8 cellular contexts compared by ENCODE assay signal in the genomic region with DNA sequence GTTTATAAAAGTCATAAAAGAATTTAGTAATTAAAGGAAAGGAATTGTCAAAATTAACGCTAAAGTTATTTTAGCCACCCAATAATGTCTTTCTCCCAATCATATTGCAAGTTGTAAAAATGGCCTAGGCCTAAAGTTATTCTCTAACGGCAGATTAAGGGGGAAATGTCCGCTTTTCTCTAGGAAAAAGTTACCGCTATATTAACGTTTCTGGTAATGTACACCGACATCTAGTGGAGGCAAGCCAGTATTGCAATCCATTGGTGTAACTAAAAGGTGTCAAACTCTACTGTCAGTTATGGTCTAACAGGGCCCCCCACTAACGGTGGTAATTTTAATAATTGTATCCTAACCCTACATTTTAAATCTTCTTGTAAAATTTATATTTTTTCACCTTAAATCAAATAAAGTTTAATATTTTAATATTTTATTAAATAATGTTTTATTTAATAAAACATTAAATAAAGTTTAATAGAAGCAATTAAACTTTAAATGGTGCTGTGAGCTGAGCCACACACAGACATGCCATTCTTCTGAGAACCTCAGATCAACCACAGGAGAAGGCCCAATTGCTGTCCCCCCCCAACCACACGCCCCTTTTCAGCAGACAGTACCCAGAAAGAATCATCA. TPM values are rescaled to one million over a fixed set of nuclear protein-coding genes. Genes with fewer than 3 reads are reported as not detected.
DNase-seq lines count a peak whose midpoint lies in the region; ATAC-seq and TF ChIP-seq lines count a peak whose summit lies in the region.

No MANE protein-coding gene starts in this region.

- H2AK5ac ChIP-seq in trophoblast cell (ENCODE audit: low read length) = no peak overlapping the region

- H3K36me3 ChIP-seq in cardiac muscle cell (no peaks in the 10 kb centered on the region), trophoblast cell (ENCODE audit: control insufficient read depth in 1 of 2, insufficient read depth in 2 of 2, low read length in 2 of 2) (no peaks in the 10 kb centered on the region)

- H3K4me3 ChIP-seq in cardiac muscle cell (no peak overlapping the region), trophoblast cell (ENCODE audit: low read depth, low read length) (no peak overlapping the region)

- H3K9ac ChIP-seq in trophoblast cell (ENCODE audit: low read length) = no peak overlapping the region

- ATAC-seq in Right ventricle myocardium inferior (no peak), HG02885 (IDR thresholded peaks at IDR 0.05; ENCODE audit: poor library complexity, unreplicated experiment) (no peak), HG02870 (IDR thresholded peaks at IDR 0.05; ENCODE audit: unreplicated experiment) (no peak)

- no peak overlapping the region for H3K4ac ChIP-seq in trophoblast cell (ENCODE audit: low read depth, low read length)

- H2BK5ac ChIP-seq in trophoblast cell (ENCODE audit: low read depth, low read length, poor library complexity) = no peak overlapping the region

- H3K27ac ChIP-seq in cardiac muscle cell = no peak overlapping the region
- no peak overlapping the region for H3K27ac ChIP-seq in trophoblast cell (ENCODE audit: low read depth, low read length)

- no peak overlapping the region for H2AFZ ChIP-seq in trophoblast cell (ENCODE audit: insufficient read depth, low read length, poor library complexity)

- H4K91ac ChIP-seq in trophoblast cell (ENCODE audit: low read depth, low read length) = no peak overlapping the region

- H3K4me2 ChIP-seq in trophoblast cell (ENCODE audit: low read length) = no peak overlapping the region

- no peak overlapping the region for H4K12ac ChIP-seq in trophoblast cell (ENCODE audit: low read depth, low read length)

- no peak overlapping the region for H3K23ac ChIP-seq in trophoblast cell (ENCODE audit: low read length)

- WGBS in trophoblast cell (ENCODE audit: extremely low coverage, insufficient coverage, insufficient read length) = no CpG with 5 or more reads among the region's 8 CpGs

- H3K18ac ChIP-seq in trophoblast cell (ENCODE audit: low read length) = no peak overlapping the region

- H2BK120ac ChIP-seq in trophoblast cell (ENCODE audit: insufficient read depth, low read length, poor library complexity) = no peak overlapping the region

- no peak overlapping the region for H2BK12ac ChIP-seq in trophoblast cell (ENCODE audit: low read length)

- no peak overlapping the region for H3K14ac ChIP-seq in trophoblast cell (ENCODE audit: low read length)

- DNase-seq in cardiac muscle cell (ENCODE audit: low read depth in 1 of 2, low spot score in 1 of 2) (peak; percentile 56 to 65), Right ventricle myocardium inferior (ENCODE audit: missing footprints) (no peak), NCI-H2196 (lab: John Stamatoyannopoulos, UW; ENCODE audit: unreplicated experiment) (peak; percentile 45), fibroblast of gingiva (ENCODE audit: low read depth) (peak; percentile 34), trophoblast cell (peak; percentile 11 to 78)
- DNase-seq in activated CD4-positive, alpha-beta T cell treated with anti-CD3 and anti-CD28 coated beads, Interleukin-2, amount 50 U/mL, for 4 hours = peak; percentile 38 to 45

- no peaks in the 10 kb centered on the region for H3K79me1 ChIP-seq in trophoblast cell (ENCODE audit: low read length)

- intact Hi-C loops in Right ventricle myocardium inferior (cut with DNase I) = loop anchor here (5.0 kb wide), 2 partner anchors 98 to 273 kb away; no protein-coding TSS in a partner anchor

- no peaks in the 10 kb centered on the region for H3K27me3 ChIP-seq in cardiac muscle cell
- H3K27me3 ChIP-seq in trophoblast cell (ENCODE audit: insufficient read depth, low read length) = no peaks in the 10 kb centered on the region

- H3K4me1 ChIP-seq in cardiac muscle cell (ENCODE audit: low read depth) = peaks cover 4% of the 10 kb centered on the region
- H3K4me1 ChIP-seq in trophoblast cell (ENCODE audit: control insufficient read depth in 1 of 2, insufficient read depth in 2 of 2, low read length in 2 of 2) = no peaks in the 10 kb centered on the region

- H4K8ac ChIP-seq in trophoblast cell (ENCODE audit: low read depth, low read length) = no peak overlapping the region

- TF ChIP-seq CTCF in cardiac muscle cell (IDR thresholded peaks at IDR 0.05; ENCODE audit: low read depth, low read length) = peak; percentile 90

- H3K9me3 ChIP-seq in cardiac muscle cell (ENCODE audit: low read depth) (no peaks in the 10 kb centered on the region), trophoblast cell (ENCODE audit: insufficient read depth, low read depth, low read length) (no peaks in the 10 kb centered on the region)

- no peaks in the 10 kb centered on the region for H3K79me2 ChIP-seq in trophoblast cell (ENCODE audit: control insufficient read depth, insufficient read depth, low read length, poor library complexity)

RNA-seq across cellular contexts. Expression of gene ZSCAN5A, which starts 35.9 kb away (rescaled TPM):
- 2.9 and 53.9 TPM in 2 replicates for total RNA-seq in cardiac muscle cell
- polyA plus RNA-seq in cardiac muscle cell = 14.2 and 15.1 TPM in 2 replicates
- 20.3 TPM for total RNA-seq in Right ventricle myocardium inferior
- polyA plus RNA-seq in trophoblast cell (2013) = 6.4 and 6.9 TPM in 2 replicates

RNA-seq across cellular contexts. Expression of gene ZNF582, which starts 42.8 kb away (rescaled TPM):
- total RNA-seq in cardiac muscle cell (10.1 and 13.5 TPM in 2 replicates), Right ventricle myocardium inferior (3.6 TPM)
- polyA plus RNA-seq in cardiac muscle cell = 17.7 and 19.5 TPM in 2 replicates
- polyA plus RNA-seq in trophoblast cell (2013) = 2.0 and 2.2 TPM in 2 replicates

RNA-seq across cellular contexts. Expression of gene ZNF583, which starts 53.6 kb away (rescaled TPM):
- total RNA-seq in cardiac muscle cell = 3.6 and 26.7 TPM in 2 replicates
- 7.4 and 18.4 TPM in 2 replicates for polyA plus RNA-seq in cardiac muscle cell
- total RNA-seq in Right ventricle myocardium inferior = 5.4 TPM
- 2.3 TPM in 2 replicates for polyA plus RNA-seq in trophoblast cell (2013)
